ENCODE assay signal across 8 cellular contexts in the genomic region with DNA sequence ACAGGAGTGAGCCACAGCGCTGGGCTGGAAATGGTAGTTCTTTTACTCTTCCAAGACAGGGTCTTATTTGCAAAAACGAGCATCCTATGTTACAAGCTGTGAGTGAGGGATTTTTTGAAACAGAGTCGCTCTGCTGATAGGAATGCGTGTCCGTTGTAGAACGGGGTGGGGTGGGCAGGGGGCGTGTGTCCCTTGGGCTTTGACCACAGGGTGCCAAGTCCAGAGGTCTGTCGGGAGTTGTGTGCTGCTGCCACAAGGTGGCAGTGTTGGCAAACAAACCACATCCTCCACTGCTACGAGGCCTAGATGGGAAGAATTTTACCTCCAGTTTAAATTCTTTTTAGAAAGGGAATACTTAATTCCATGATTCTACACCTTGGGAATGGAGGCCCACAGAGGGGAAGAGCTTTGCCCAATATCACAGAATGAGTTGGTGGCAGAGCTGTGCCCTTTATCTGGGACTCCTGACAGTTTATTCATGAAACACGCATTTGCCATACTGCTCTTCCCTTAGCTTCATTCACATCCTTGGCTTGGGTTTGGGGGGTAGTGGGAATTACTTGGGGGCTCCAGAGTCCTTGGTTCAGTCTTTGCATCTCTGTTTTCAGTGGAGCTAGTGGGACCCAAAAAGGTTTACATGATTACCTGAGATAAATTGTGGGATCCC. TPM values are rescaled to one million over a fixed set of nuclear protein-coding genes. Genes with fewer than 3 reads are reported as not detected.
DNase-seq lines count a peak whose midpoint lies in the region; ATAC-seq and TF ChIP-seq lines count a peak whose summit lies in the region.

No MANE protein-coding gene starts in this region.

- H3K4me3 Mint-ChIP-seq in natural killer cell treated with Interleukin-12 subunit alpha and Interleukin-12 subunit beta and Interleukin-15 and Interleukin-18, amount 100 ng/mL, for 72 hours, result no peak overlapping the region

- ATAC-seq in natural killer cell treated with Interleukin-12 subunit alpha and Interleukin-12 subunit beta and Interleukin-15 and Interleukin-18, amount 100 ng/mL, for 72 hours, result peak; percentile 78 to 82
- no peak for ATAC-seq in HG03442 (IDR thresholded peaks at IDR 0.05; ENCODE audit: unreplicated experiment)

- DNase-seq in COLO668 (lab: John Stamatoyannopoulos, UW; ENCODE audit: unreplicated experiment), result peak; percentile 67
- peak; percentile 16 for DNase-seq in OCI-M2 (lab: John Stamatoyannopoulos, UW; ENCODE audit: unreplicated experiment)
- DNase-seq in activated T-cell treated with anti-CD3 and anti-CD28 coated beads for 24 hours (ENCODE audit: low read depth), result peak; percentile 54
- DNase-seq in fibroblast of gingiva (ENCODE audit: low read depth), result peak; percentile 32
- DNase-seq in natural killer cell treated with Interleukin-12 subunit alpha and Interleukin-12 subunit beta and Interleukin-15 and Interleukin-18, amount 100 ng/mL, for 72 hours (ENCODE audit: low spot score), result peak; percentile 63
- DNase-seq in stomach, result peak; percentile 68

- no peak overlapping the region for H3K9ac ChIP-seq in HUES48 (ENCODE audit: low read depth, low read length)

- H3K36me3 ChIP-seq in HUES48 (ENCODE audit: control insufficient read depth, insufficient read depth, low read length) (no peaks in the 10 kb centered on the region), stomach (no peaks in the 10 kb centered on the region)

- peak overlapping the region; percentile 48 for H3K4me3 ChIP-seq in HUES48 (ENCODE audit: low read depth, low read length)
- H3K4me3 ChIP-seq in stomach, result no peak overlapping the region

- no peak overlapping the region for H3K27ac ChIP-seq in HUES48 (ENCODE audit: low read depth, low read length)
- no peak overlapping the region for H3K27ac ChIP-seq in stomach

- H3K4me1 ChIP-seq in HUES48 (ENCODE audit: control insufficient read depth, insufficient read depth, low read length) (peaks cover 29% of the 10 kb centered on the region), stomach (peaks cover 4 to 17% (median 15%) of the 10 kb centered on the region in 4 donors)

- H3K4me1 Mint-ChIP-seq in natural killer cell treated with Interleukin-12 subunit alpha and Interleukin-12 subunit beta and Interleukin-15 and Interleukin-18, amount 100 ng/mL, for 72 hours (ENCODE audit: low read depth in 2 of 2), result peaks cover 13% of the 10 kb centered on the region in 2 donors

- no peak overlapping the region for H3K27ac Mint-ChIP-seq in natural killer cell treated with Interleukin-12 subunit alpha and Interleukin-12 subunit beta and Interleukin-15 and Interleukin-18, amount 100 ng/mL, for 72 hours

- H3K9me3 ChIP-seq in HUES48 (ENCODE audit: control insufficient read depth, insufficient read depth, low read length) (no peaks in the 10 kb centered on the region), stomach (no peaks in the 10 kb centered on the region)

- no peak for TF ChIP-seq POLR2A in stomach (IDR thresholded peaks at IDR 0.05)

- no peak for TF ChIP-seq EP300 in stomach (IDR thresholded peaks at IDR 0.05)

- H3K9me3 Mint-ChIP-seq in natural killer cell treated with Interleukin-12 subunit alpha and Interleukin-12 subunit beta and Interleukin-15 and Interleukin-18, amount 100 ng/mL, for 72 hours, result no peaks in the 10 kb centered on the region

- peak in 5 of 7 experiments; percentile 74 to 95 (median 85) for TF ChIP-seq CTCF in stomach (IDR thresholded peaks at IDR 0.05)

- H3K36me3 Mint-ChIP-seq in natural killer cell treated with Interleukin-12 subunit alpha and Interleukin-12 subunit beta and Interleukin-15 and Interleukin-18, amount 100 ng/mL, for 72 hours, result no peaks in the 10 kb centered on the region

- intact Hi-C loops in stomach (cut with DNase I; ENCODE audit: low total_unique reads), result loop anchor here (2.0 to 5.0 kb wide), 2 partner anchors 98 to 186 kb away; no protein-coding TSS in a partner anchor

- WGBS in stomach, 5 donors, result 17 to 19% (median 18%) methylated on average over 10 of the region's 10 CpGs

- H3K27me3 ChIP-seq in HUES48 (ENCODE audit: control insufficient read depth, insufficient read depth, low read length) (no peaks in the 10 kb centered on the region), stomach (peaks cover 0 to 15% (median 0%) of the 10 kb centered on the region in 3 donors)

- peaks cover 7 to 10% of the 10 kb centered on the region in 2 donors for H3K27me3 Mint-ChIP-seq in natural killer cell treated with Interleukin-12 subunit alpha and Interleukin-12 subunit beta and Interleukin-15 and Interleukin-18, amount 100 ng/mL, for 72 hours

RNA-seq across cellular contexts. Expression of gene ETV4, which starts 30.6 kb away (rescaled TPM):
- 1 to 10 TPM; 1.4 to 2.1 TPM for total RNA-seq in natural killer cell treated with Interleukin-12 subunit alpha and Interleukin-12 subunit beta and Interleukin-15 and Interleukin-18, amount 100 ng/mL, for 72 hours
- 1 to 10 TPM in 2 of 5 donors, under 1 TPM in 2, not detected in 1; 0.58 to 3.1 (median 1.0) TPM for total RNA-seq in stomach
- polyA plus RNA-seq in stomach, result 1 to 10 TPM in 2 of 3 donors, not detected in 1; 1.6 to 4.4 TPM

Comparison
In these comparisons a context has a peak if more than half of its experiments do, and no peak if none do; other contexts are left out.
1. DNase-seq: peak in every context shown above with its lines; median percentile 68 in stomach; 67 in COLO668; 63 in natural killer cell treated with Interleukin-12 subunit alpha and Interleukin-12 subunit beta and Interleukin-15 and Interleukin-18, amount 100 ng/mL, for 72 hours; 54 in activated T-cell treated with anti-CD3 and anti-CD28 coated beads for 24 hours; 32 in fibroblast of gingiva; 16 in OCI-M2.